Comparison of ENCODE assay signal across 8 cellular contexts in genomic region chr16:47144559-47144877, GRCh38. TPM values are rescaled to one million over a fixed set of nuclear protein-coding genes. Genes with fewer than 3 reads are reported as not detected.
DNase-seq lines count a peak whose midpoint lies in the region; ATAC-seq and TF ChIP-seq lines count a peak whose summit lies in the region.

No MANE protein-coding gene starts in this region.

- peaks cover 25% of the 10 kb centered on the region for H3K4me1 Mint-ChIP-seq in activated T-helper 1 cell treated with anti-CD3 and anti-CD28 coated beads, Interleukin-12 subunit alpha, Interleukin-12 subunit beta, Interleukin-2, Interleukin-4 antibody, amounts not matched to agents 30 ng/mL and 10 ng/mL and 1 ng/mL, durations not matched to agents 14 hours and 24 hours and 36 hours (ENCODE audit: low read depth)

- ATAC-seq in GM21447 (IDR thresholded peaks at IDR 0.05; ENCODE audit: unreplicated experiment) = no peak

- H3K27me3 Mint-ChIP-seq in activated T-helper 1 cell treated with anti-CD3 and anti-CD28 coated beads, Interleukin-12 subunit alpha, Interleukin-12 subunit beta, Interleukin-2, Interleukin-4 antibody, amounts not matched to agents 30 ng/mL and 10 ng/mL and 1 ng/mL, durations not matched to agents 14 hours and 24 hours and 36 hours (ENCODE audit: insufficient read depth) = peaks cover 16% of the 10 kb centered on the region

- H3K4me1 ChIP-seq in iPS-20b (ENCODE audit: insufficient read depth, low read length) = peaks cover 3% of the 10 kb centered on the region; the same call in 1 of the 2 replicates
- no peaks in the 10 kb centered on the region for H3K4me1 ChIP-seq in testis

- H3K27me3 ChIP-seq in iPS-20b (ENCODE audit: insufficient read depth, low read length) (peaks cover 36% of the 10 kb centered on the region), testis (no peaks in the 10 kb centered on the region)

- no peak overlapping the region; the same call in 1 of the 2 replicates for H3K9ac ChIP-seq in iPS-20b (ENCODE audit: low read depth, low read length)

- peaks cover 7% of the 10 kb centered on the region for H3K36me3 Mint-ChIP-seq in activated T-helper 1 cell treated with anti-CD3 and anti-CD28 coated beads, Interleukin-12 subunit alpha, Interleukin-12 subunit beta, Interleukin-2, Interleukin-4 antibody, amounts not matched to agents 30 ng/mL and 10 ng/mL and 1 ng/mL, durations not matched to agents 14 hours and 24 hours and 36 hours (ENCODE audit: low read depth)

- H3K27ac ChIP-seq in iPS-20b (ENCODE audit: low read length) = no peak overlapping the region
- peak overlapping the region; percentile 26 to 82 for H3K27ac ChIP-seq in testis

- peak in 2 of 3 experiments; percentile 3 to 9 for TF ChIP-seq CTCF in testis (IDR thresholded peaks at IDR 0.05)

- DNase-seq in NCI-H748 (lab: John Stamatoyannopoulos, UW; ENCODE audit: unreplicated experiment) (peak; percentile 53), NCI-H748 treated with DMSO at 0.1 percent for 48 hours (lab: John Stamatoyannopoulos, UW) (no peak), testis (no peak), NCI-H2171 (lab: John Stamatoyannopoulos, UW) (no peak)
- no peak for DNase-seq in activated T-helper 1 cell treated with anti-CD3 and anti-CD28 coated beads, Interleukin-12 subunit alpha, Interleukin-12 subunit beta, Interleukin-2, Interleukin-4 antibody, amounts not matched to agents 30 ng/mL and 10 ng/mL and 1 ng/mL, durations not matched to agents 14 hours and 24 hours and 36 hours (ENCODE audit: low spot score)
- no peak for DNase-seq in stimulated activated CD4-positive, alpha-beta T cell treated with anti-CD3 and anti-CD28 coated beads, Interleukin-4, amount 100 ng/mL, for 4 hours

- H3K4me3 Mint-ChIP-seq in activated T-helper 1 cell treated with anti-CD3 and anti-CD28 coated beads, Interleukin-12 subunit alpha, Interleukin-12 subunit beta, Interleukin-2, Interleukin-4 antibody, amounts not matched to agents 30 ng/mL and 10 ng/mL and 1 ng/mL, durations not matched to agents 14 hours and 24 hours and 36 hours = peak overlapping the region; percentile 83

- no peaks in the 10 kb centered on the region; the same call in 1 of the 2 replicates for H3K9me3 ChIP-seq in iPS-20b (ENCODE audit: insufficient read depth, low read depth, low read length)
- H3K9me3 ChIP-seq in testis = no peaks in the 10 kb centered on the region

- no peak for TF ChIP-seq POLR2A in testis (IDR thresholded peaks at IDR 0.05)

- H3K27ac Mint-ChIP-seq in activated T-helper 1 cell treated with anti-CD3 and anti-CD28 coated beads, Interleukin-12 subunit alpha, Interleukin-12 subunit beta, Interleukin-2, Interleukin-4 antibody, amounts not matched to agents 30 ng/mL and 10 ng/mL and 1 ng/mL, durations not matched to agents 14 hours and 24 hours and 36 hours = peak overlapping the region; percentile 86

- intact Hi-C loops in activated T-helper 1 cell treated with anti-CD3 and anti-CD28 coated beads, Interleukin-12 subunit alpha, Interleukin-12 subunit beta, Interleukin-2, Interleukin-4 antibody, amounts not matched to agents 30 ng/mL and 10 ng/mL and 1 ng/mL, durations not matched to agents 14 hours and 24 hours and 36 hours (cut with micrococcal nuclease) = loop anchor here (2.0 to 10.0 kb wide), 7 partner anchors 200 to 1468 kb away; partner anchors contain the start of genes N4BP1, ORC6 and VPS35
- intact Hi-C loops in testis (cut with DNase I; ENCODE audit: low total_unique reads) = loop anchor here (10.0 kb wide), 1 partner anchor 910 kb away; no protein-coding TSS in a partner anchor

- H3K4me3 ChIP-seq in iPS-20b (ENCODE audit: low read length) (peak overlapping the region; percentile 61), testis (peak overlapping the region; percentile 60 to 65)

- 10 to 13% methylated on average over 10 of the region's 10 CpGs for WGBS in testis, 2 donors

- H3K36me3 ChIP-seq in iPS-20b (ENCODE audit: insufficient read depth, low read depth, low read length) (no peaks in the 10 kb centered on the region), testis (ENCODE audit: low read depth, missing control alignments) (no peaks in the 10 kb centered on the region)

- no peaks in the 10 kb centered on the region for H3K9me3 Mint-ChIP-seq in activated T-helper 1 cell treated with anti-CD3 and anti-CD28 coated beads, Interleukin-12 subunit alpha, Interleukin-12 subunit beta, Interleukin-2, Interleukin-4 antibody, amounts not matched to agents 30 ng/mL and 10 ng/mL and 1 ng/mL, durations not matched to agents 14 hours and 24 hours and 36 hours

RNA-seq across cellular contexts. Expression of gene NETO2, which starts 0.8 kb away (rescaled TPM):
- total RNA-seq in activated T-helper 1 cell treated with anti-CD3 and anti-CD28 coated beads, Interleukin-12 subunit alpha, Interleukin-12 subunit beta, Interleukin-2, Interleukin-4 antibody, amounts not matched to agents 30 ng/mL and 10 ng/mL and 1 ng/mL, durations not matched to agents 14 hours and 24 hours and 36 hours = 28.0 and 29.8 TPM in 2 replicates
- total RNA-seq in testis = 10 to 100 TPM; 23.5 to 24.2 TPM
- 12.3 TPM for polyA plus RNA-seq in testis (ENCODE audit: insufficient read depth, low read depth, low replicate concordance)
